ENCODE assay signal across 19 cellular contexts in the genomic region with DNA sequence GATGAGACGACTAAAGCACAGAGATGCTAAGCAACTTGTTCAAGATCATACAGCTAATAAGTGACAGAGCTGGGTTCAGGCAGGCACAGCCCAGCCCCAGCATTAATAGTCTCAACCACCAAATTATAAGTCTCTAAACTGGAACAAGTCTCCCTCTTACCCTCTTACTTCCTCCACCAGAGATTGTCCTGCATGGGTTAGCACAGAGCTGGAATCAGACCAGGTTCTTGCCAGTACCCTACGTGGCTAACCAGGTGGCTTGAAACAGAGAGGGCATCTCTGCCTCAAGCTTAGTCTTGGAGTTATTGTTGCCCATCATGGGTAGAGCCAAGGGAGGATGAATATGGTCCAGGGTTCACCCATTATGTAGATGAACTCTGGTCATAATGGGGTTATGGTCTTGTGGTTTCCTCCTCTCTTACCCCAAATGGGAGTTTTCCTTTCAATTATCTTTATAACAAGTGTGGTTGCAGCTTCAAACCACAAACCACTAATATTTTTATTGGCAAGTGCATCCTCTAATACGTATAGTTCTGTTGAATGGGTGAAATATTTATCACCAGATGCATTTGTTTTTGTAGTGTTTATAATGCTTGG. TPM values are rescaled to one million over a fixed set of nuclear protein-coding genes. Genes with fewer than 3 reads are reported as not detected.
DNase-seq lines count a peak whose midpoint lies in the region; ATAC-seq, FAIRE-seq and TF ChIP-seq lines count a peak whose summit lies in the region.
"Had no signal": no experiment of that assay in that cellular context is flagged by ENCODE, and none has a peak within 500 bp of the region (broad histone marks: within the 10 kb centered on the region; RNA-seq: fewer than 3 reads in every experiment).

No MANE protein-coding gene starts in this region.

- BruUV-seq in A673 (replicated peaks; lab: Mats Ljungman, UMichigan) = no TSS peak

- H3K79me2 ChIP-seq in astrocyte (ENCODE audit: insufficient read depth, low read length) = no peaks in the 10 kb centered on the region

- no peak overlapping the region for H2AFZ ChIP-seq in astrocyte (ENCODE audit: low read depth, low read length)

- no peak overlapping the region for H3K4me3 ChIP-seq in CD4-positive, CD25-positive, alpha-beta regulatory T cell (ENCODE audit: low read depth, low read length)
- H3K4me3 ChIP-seq in astrocyte (ENCODE audit: insufficient read depth, low read depth, low read length) (no peak overlapping the region), A673 (ENCODE audit: low read depth, low read length, poor library complexity, severe bottlenecking) (no peak overlapping the region)
- H3K4me3 ChIP-seq: prostate gland, SK-N-MC had no signal

- no peak overlapping the region for H3K27ac Mint-ChIP-seq in CD4-positive, CD25-positive, alpha-beta regulatory T cell
- H3K27ac Mint-ChIP-seq in astrocyte (ENCODE audit: unreplicated experiment) = peak overlapping the region; percentile 10
- H3K27ac Mint-ChIP-seq: activated CD4-positive, alpha-beta memory T cell treated with anti-CD3 and anti-CD28 coated beads for 36 hours; CD8-positive, alpha-beta T cell had no signal

- no peak overlapping the region for H3K4me2 ChIP-seq in astrocyte (ENCODE audit: low read length)

- no peaks in the 10 kb centered on the region for H3K36me3 Mint-ChIP-seq in CD4-positive, CD25-positive, alpha-beta regulatory T cell
- peaks cover 2% of the 10 kb centered on the region for H3K36me3 Mint-ChIP-seq in astrocyte (ENCODE audit: low read depth, unreplicated experiment)
- H3K36me3 Mint-ChIP-seq: activated CD4-positive, alpha-beta memory T cell treated with anti-CD3 and anti-CD28 coated beads for 36 hours; CD8-positive, alpha-beta T cell; stimulated activated effector memory CD8-positive, alpha-beta T cell treated with anti-CD3 and anti-CD28 coated beads, Interleukin-12 subunit alpha, Interleukin-12 subunit beta, amount 100 ng/mL, for 72 hours; type B pancreatic cell had no signal

- intact Hi-C loops in A673 (cut with micrococcal nuclease; ENCODE audit: unreplicated experiment) = no loop called here

- peaks cover 6% of the 10 kb centered on the region for H4K20me1 ChIP-seq in astrocyte (ENCODE audit: insufficient read depth, low read length)

- no peak overlapping the region for H3K27ac ChIP-seq in CD4-positive, CD25-positive, alpha-beta regulatory T cell (ENCODE audit: insufficient read depth, low read length, poor library complexity, severe bottlenecking)
- H3K27ac ChIP-seq in astrocyte (ENCODE audit: low read depth, low read length) = no peak overlapping the region
- H3K27ac ChIP-seq in A673 (ENCODE audit: low read depth, low read length, poor library complexity, severe bottlenecking) = no peak overlapping the region
- H3K27ac ChIP-seq: prostate gland, SK-N-MC had no signal

- H3K4me3 Mint-ChIP-seq in CD4-positive, CD25-positive, alpha-beta regulatory T cell = no peak overlapping the region
- peak overlapping the region; percentile 51 for H3K4me3 Mint-ChIP-seq in astrocyte (ENCODE audit: unreplicated experiment)
- H3K4me3 Mint-ChIP-seq: activated CD4-positive, alpha-beta memory T cell treated with anti-CD3 and anti-CD28 coated beads for 36 hours; CD8-positive, alpha-beta T cell; type B pancreatic cell had no signal

- H3K4me1 Mint-ChIP-seq in CD4-positive, CD25-positive, alpha-beta regulatory T cell = peaks cover 9 to 25% (median 14%) of the 10 kb centered on the region in 4 donors
- peaks cover 19% of the 10 kb centered on the region for H3K4me1 Mint-ChIP-seq in astrocyte (ENCODE audit: low read depth, unreplicated experiment)

- no peaks in the 10 kb centered on the region for H3K36me3 ChIP-seq in CD4-positive, CD25-positive, alpha-beta regulatory T cell (ENCODE audit: control insufficient read depth, insufficient read depth, low read length)
- H3K36me3 ChIP-seq in astrocyte (ENCODE audit: insufficient read depth, low read length) (no peaks in the 10 kb centered on the region), A673 (ENCODE audit: insufficient read depth, low read length, poor library complexity, severe bottlenecking) (no peaks in the 10 kb centered on the region)
- H3K36me3 ChIP-seq: prostate gland had no signal

- no peaks in the 10 kb centered on the region for H3K9me3 Mint-ChIP-seq in CD4-positive, CD25-positive, alpha-beta regulatory T cell
- H3K9me3 Mint-ChIP-seq in astrocyte (ENCODE audit: unreplicated experiment) = no peaks in the 10 kb centered on the region
- H3K9me3 Mint-ChIP-seq: activated CD4-positive, alpha-beta memory T cell treated with anti-CD3 and anti-CD28 coated beads for 36 hours; CD8-positive, alpha-beta T cell; stimulated activated effector memory CD8-positive, alpha-beta T cell treated with anti-CD3 and anti-CD28 coated beads, Interleukin-12 subunit alpha, Interleukin-12 subunit beta, amount 100 ng/mL, for 72 hours; type B pancreatic cell had no signal

- H3K9me3 ChIP-seq in CD4-positive, CD25-positive, alpha-beta regulatory T cell (ENCODE audit: control insufficient read depth in 2 of 2, low read length in 2 of 2) = no peaks in the 10 kb centered on the region
- H3K9me3 ChIP-seq in astrocyte (ENCODE audit: insufficient read depth, low read depth, low read length) (no peaks in the 10 kb centered on the region), A673 (ENCODE audit: low read depth, low read length, poor library complexity, severe bottlenecking) (no peaks in the 10 kb centered on the region)
- H3K9me3 ChIP-seq: prostate gland had no signal

- DNase-seq in CD4-positive, CD25-positive, alpha-beta regulatory T cell = peak in 2 of 3 donors; percentile 24 to 28
- peak; percentile 57 for DNase-seq in M059J (ENCODE audit: low read depth)
- peak; percentile 74 for DNase-seq in astrocyte (ENCODE audit: low read depth)
- DNase-seq in iris pigment epithelial cell (ENCODE audit: low read depth) = peak; percentile 50
- DNase-seq in T-helper 9 cell = no peak
- no peak for DNase-seq in urothelium cell line (ENCODE audit: low spot score)
- no peak for DNase-seq in A673 (ENCODE audit: low spot score)
- DNase-seq: activated CD4-positive, alpha-beta memory T cell treated with anti-CD3 and anti-CD28 coated beads for 36 hours; CD8-positive, alpha-beta T cell; glutamatergic neuron; NCI-H1930; NCI-H524 had no signal

- no peak overlapping the region for H3K9ac ChIP-seq in astrocyte (ENCODE audit: low read length)

- H3K27me3 ChIP-seq in CD4-positive, CD25-positive, alpha-beta regulatory T cell (ENCODE audit: control insufficient read depth, insufficient read depth, low read length) = peaks cover 19% of the 10 kb centered on the region
- H3K27me3 ChIP-seq in astrocyte (ENCODE audit: insufficient read depth, low read length) (peaks cover 26% of the 10 kb centered on the region), A673 (replicated peaks; ENCODE audit: insufficient read depth, low read depth, low read length, poor library complexity) (peaks cover 14% of the 10 kb centered on the region)

- FAIRE-seq in astrocyte (lab: Jason Lieb, UNC) = no peak
- no peak for FAIRE-seq in urothelium cell line (lab: Jason Lieb, UNC)
- FAIRE-seq: colon, H1 had no signal

- peaks cover 11% of the 10 kb centered on the region for H3K4me1 ChIP-seq in CD4-positive, CD25-positive, alpha-beta regulatory T cell (ENCODE audit: control insufficient read depth, insufficient read depth, low read length, poor library complexity, severe bottlenecking)
- H3K4me1 ChIP-seq in astrocyte (ENCODE audit: insufficient read depth, low read length) = peaks cover 17% of the 10 kb centered on the region
- H3K4me1 ChIP-seq in A673 (ENCODE audit: insufficient read depth, low read length, poor library complexity, severe bottlenecking) = no peaks in the 10 kb centered on the region
- H3K4me1 ChIP-seq: prostate gland had no signal

- ATAC-seq in CD4-positive, CD25-positive, alpha-beta regulatory T cell (ENCODE audit: low read depth in 2 of 2) = peak in 1 of 2 donors; percentile 2
- ATAC-seq in HG02884 (IDR thresholded peaks at IDR 0.05; ENCODE audit: unreplicated experiment) = no peak
- ATAC-seq: CD8-positive, alpha-beta T cell; stimulated activated effector memory CD8-positive, alpha-beta T cell treated with anti-CD3 and anti-CD28 coated beads, Interleukin-12 subunit alpha, Interleukin-12 subunit beta, amount 100 ng/mL, for 72 hours had no signal

- CTCF ChIA-PET in A673 (lab: Charles Lee) = no interaction called here

- POLR2A ChIA-PET in A673 (lab: Charles Lee; ENCODE audit: low non-redundant PET) = no interaction called here

- peaks cover 36% of the 10 kb centered on the region for H3K27me3 Mint-ChIP-seq in CD4-positive, CD25-positive, alpha-beta regulatory T cell
- peaks cover 22% of the 10 kb centered on the region for H3K27me3 Mint-ChIP-seq in astrocyte (ENCODE audit: low read depth, unreplicated experiment)

- TF ChIP-seq CTCF in astrocyte (IDR thresholded peaks at IDR 0.05; ENCODE audit: insufficient read depth, low read depth, low read length) (no peak), A673 (conservative IDR thresholded peaks at IDR 0.05; ENCODE audit: low read depth, low read length) (no peak)

RNA-seq across cellular contexts. Expression of a gene that starts 8.3 kb away (rescaled TPM):
- 22.2 TPM for total RNA-seq in CD4-positive, CD25-positive, alpha-beta regulatory T cell
- polyA plus RNA-seq in CD4-positive, CD25-positive, alpha-beta regulatory T cell = 10 to 100 TPM; 21.8 to 28.9 (median 25.8) TPM
- total RNA-seq in M059J (2014; rRNA removed; shearing (Covaris generic)) = 9.5 and 13.9 TPM in 2 replicates
- total RNA-seq in astrocyte (7.7 and 9.8 TPM in 2 replicates), A673 (2021) (15.6 and 17.9 TPM in 2 replicates)

Comparison
In these comparisons a context has a peak if more than half of its experiments do, and no peak if none do; other contexts are left out.
1. DNase-seq: peak in CD4-positive, CD25-positive, alpha-beta regulatory T cell (2 of 3), M059J (single experiment), astrocyte (single experiment) and iris pigment epithelial cell (single experiment); none in T-helper 9 cell (single experiment), urothelium cell line (single experiment) and A673 (single experiment).